23 cellular contexts compared by ENCODE assay signal in the genomic region with DNA sequence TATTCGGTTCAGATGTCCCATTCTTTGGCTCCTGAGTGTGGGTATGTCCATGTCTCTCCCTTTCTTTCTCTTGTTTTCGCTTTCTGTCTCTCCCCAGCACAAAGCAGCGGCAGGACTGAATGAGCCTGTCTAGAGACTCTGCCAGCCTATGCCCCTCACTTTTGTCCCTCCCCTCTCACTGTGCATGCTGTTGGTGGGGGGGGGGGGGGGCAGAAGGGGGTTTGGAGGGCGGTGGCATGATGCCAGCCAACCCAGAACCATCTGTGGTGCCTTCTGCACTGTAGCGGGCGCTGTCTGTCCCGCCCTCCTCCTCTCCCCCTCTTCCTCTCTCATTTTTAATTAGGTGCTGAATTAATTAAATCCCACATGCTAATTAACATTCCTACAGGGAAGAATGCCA. TPM values are rescaled to one million over a fixed set of nuclear protein-coding genes. Genes with fewer than 3 reads are reported as not detected.
DNase-seq lines count a peak whose midpoint lies in the region; ATAC-seq, FAIRE-seq and TF ChIP-seq lines count a peak whose summit lies in the region.
"Had no signal": no experiment of that assay in that cellular context is flagged by ENCODE, and none has a peak within 500 bp of the region (broad histone marks: within the 10 kb centered on the region; RNA-seq: fewer than 3 reads in every experiment).

No MANE protein-coding gene starts in this region.

- no peaks in the 10 kb centered on the region for H3K27me3 Mint-ChIP-seq in brain

- H3K4ac ChIP-seq in neuronal stem cell (ENCODE audit: low read length), result no peak overlapping the region

- in situ Hi-C loops in HepG2 (cut with HindIII; ENCODE audit: extremely low pct_ligation_motif_present, low pct_unique_long_range_greater_than_20kb), result no loop called here

- POLR2A ChIA-PET in HepG2 (lab: Yijun Ruan, JAX) (no interaction called here), OCI-LY7 (lab: Charles Lee) (no interaction called here)

- no peaks in the 10 kb centered on the region for H3K9me2 ChIP-seq in OCI-LY7 (ENCODE audit: insufficient read depth, low read length)

- CTCF ChIA-PET in HepG2 (lab: Yijun Ruan, JAX; ENCODE audit: low intra/inter-chr PET ratio, low total read pairs), result no interaction called here
- CTCF ChIA-PET in OCI-LY7 (lab: Charles Lee; ENCODE audit: unreplicated experiment), result no interaction called here

- TF ChIP-seq EP300 in HepG2 (IDR thresholded peaks at IDR 0.05; ENCODE audit: low read depth in 2 of 2, low read length in 2 of 2), result no peak
- no peak for TF ChIP-seq EP300 in HepG2 (CRISPR knock-in tag; IDR thresholded peaks at IDR 0.05; ENCODE audit: borderline replicate concordance)

- no peaks in the 10 kb centered on the region for H3K79me1 ChIP-seq in neuronal stem cell (ENCODE audit: low read depth, low read length)

- intact Hi-C loops in HepG2 (cut with micrococcal nuclease; ENCODE audit: unreplicated experiment) (no loop called here), right lobe of liver (cut with DNase I) (loop anchor here in 1 of 2 donors (10.0 kb wide), 1 partner anchor 48 kb away; no protein-coding TSS in a partner anchor), head of caudate nucleus (cut with DNase I) (no loop called here), OCI-LY7 (cut with micrococcal nuclease; ENCODE audit: unreplicated experiment) (no loop called here)

- ATAC-seq in HepG2 (no peak), right lobe of liver (no peak)
- ATAC-seq: K562, PC-3 had no signal

- H2BK15ac ChIP-seq in neuronal stem cell (ENCODE audit: low read length), result no peak overlapping the region

- no peak for TF ChIP-seq CTCF in HepG2 (CRISPR knock-in tag; IDR thresholded peaks at IDR 0.05)
- TF ChIP-seq CTCF in right lobe of liver (IDR thresholded peaks at IDR 0.05), result no peak
- no peak for TF ChIP-seq CTCF in brain (conservative IDR thresholded peaks at IDR 0.05)
- no peak for TF ChIP-seq CTCF in OCI-LY7 (conservative IDR thresholded peaks at IDR 0.05; ENCODE audit: low read length)

- no peak for TF ChIP-seq RAD21 in HepG2 (CRISPR knock-in tag; IDR thresholded peaks at IDR 0.05)

- no peak overlapping the region for H3K14ac ChIP-seq in neuronal stem cell (ENCODE audit: low read length)

- BruUV-seq in HepG2 (replicated peaks; lab: Mats Ljungman, UMichigan) (no TSS peak), OCI-LY7 (replicated peaks; lab: Mats Ljungman, UMichigan) (no TSS peak)

- H3K9ac ChIP-seq in HepG2 (ENCODE audit: insufficient read depth, low read depth, low read length) (no peak overlapping the region), neuronal stem cell (ENCODE audit: low read depth, low read length, poor library complexity) (no peak overlapping the region)
- H3K9ac ChIP-seq: BLaER1 treated with 17β-estradiol and CSF1 and Interleukin-3, amounts not matched to agents 10 nM and 100 nM; GM23248 had no signal

- H3K27ac Mint-ChIP-seq in brain, result peak overlapping the region; percentile 56 to 99 (median 99)
- H3K27ac Mint-ChIP-seq: HFFc6 had no signal

- no peak overlapping the region for H2AFZ ChIP-seq in HepG2 (ENCODE audit: low read length)
- no peak overlapping the region for H2AFZ ChIP-seq in neuronal stem cell (ENCODE audit: low read length)
- H2AFZ ChIP-seq in OCI-LY7 (ENCODE audit: low read length), result no peak overlapping the region
- H2AFZ ChIP-seq: GM23248 had no signal

- no peaks in the 10 kb centered on the region for H3K27me3 ChIP-seq in HepG2 (ENCODE audit: control insufficient read depth in 1 of 2, insufficient read depth in 2 of 2, low read length in 2 of 2)
- H3K27me3 ChIP-seq in right lobe of liver, result no peaks in the 10 kb centered on the region
- no peaks in the 10 kb centered on the region for H3K27me3 ChIP-seq in neuronal stem cell (ENCODE audit: control insufficient read depth in 3 of 3, insufficient read depth in 3 of 3, low read depth in 1 of 3, low read length in 3 of 3)
- H3K27me3 ChIP-seq: BLaER1 treated with 17β-estradiol and CSF1 and Interleukin-3, amounts not matched to agents 10 nM and 100 nM had no signal

- no peak overlapping the region for H2BK5ac ChIP-seq in neuronal stem cell (ENCODE audit: low read length)

- H3K9me3 Mint-ChIP-seq in brain, result no peaks in the 10 kb centered on the region
- H3K9me3 Mint-ChIP-seq: HFFc6 had no signal

- no peak for FAIRE-seq in HepG2 (lab: Jason Lieb, UNC)
- FAIRE-seq: G401.6, GM12891, GM19239, K562 had no signal

- no peak overlapping the region for H2BK120ac ChIP-seq in neuronal stem cell (ENCODE audit: low read depth, low read length)

- H3K18ac ChIP-seq in neuronal stem cell (ENCODE audit: low read length), result no peak overlapping the region

- H4K20me1 ChIP-seq in HepG2 (ENCODE audit: insufficient read depth, low read length), result no peaks in the 10 kb centered on the region; the same call in 1 of the 2 replicates
- H4K20me1 ChIP-seq in OCI-LY7 (ENCODE audit: insufficient read depth, low read length), result no peaks in the 10 kb centered on the region

- H3K9me3 ChIP-seq in HepG2 (ENCODE audit: low read length) (no peaks in the 10 kb centered on the region), right lobe of liver (no peaks in the 10 kb centered on the region), neuronal stem cell (replicated peaks in 1 of 2; ENCODE audit: control insufficient read depth in 2 of 2, insufficient read depth in 1 of 2, low read depth in 1 of 2, low read length in 2 of 2) (no peaks in the 10 kb centered on the region), OCI-LY7 (ENCODE audit: low read length) (no peaks in the 10 kb centered on the region)
- H3K9me3 ChIP-seq: BLaER1 treated with 17β-estradiol and CSF1 and Interleukin-3, amounts not matched to agents 10 nM and 100 nM had no signal

- no peak overlapping the region for H4K8ac ChIP-seq in neuronal stem cell (ENCODE audit: low read depth, low read length)

- H3K23ac ChIP-seq in neuronal stem cell (ENCODE audit: low read depth, low read length, poor library complexity), result no peak overlapping the region

- 98% methylated on average over 7 of the region's 7 CpGs for WGBS in HepG2 (ENCODE audit: low lambda C conversion rate)
- WGBS in right lobe of liver (ENCODE audit: insufficient coverage, low coverage, low lambda C conversion rate, missing lambda C conversion rate), result 92% methylated on average over 7 of the region's 7 CpGs
- no CpG with 5 or more reads among the region's 7 CpGs for WGBS in neuronal stem cell (ENCODE audit: extremely low coverage in 2 of 2, insufficient read length in 2 of 2, insufficient replicate concordance in 1 of 2), 2 donors

- no peak for TF ChIP-seq POLR2A in HepG2 (IDR thresholded peaks at IDR 0.05; ENCODE audit: insufficient read depth in 1 of 2, low read depth in 2 of 2, low read length in 2 of 2)
- TF ChIP-seq POLR2A in right lobe of liver (IDR thresholded peaks at IDR 0.05), result no peak

- no peak for DNase-seq in HepG2 (ENCODE audit: low spot score)
- no peak for DNase-seq in right lobe of liver
- peak in 23 of 42 donors; percentile 10 to 61 (median 31) for DNase-seq in head of caudate nucleus
- no peak for DNase-seq in neuronal stem cell (ENCODE audit: low spot score)
- DNase-seq in stimulated activated CD4-positive, alpha-beta T cell treated with anti-CD3 and anti-CD28 coated beads, Interleukin-2, amount 100 ng/mL, for 48 hours, result no peak
- no peak for DNase-seq in OCI-LY7 (ENCODE audit: low spot score)
- no peak for DNase-seq in activated CD4-positive, alpha-beta T cell treated with anti-CD3 and anti-CD28 coated beads for 48 hours
- DNase-seq: GM23248; HFFc6; NCI-H1048; NCI-H187; NCI-H510A; NK-92 treated with Interleukin-12 subunit alpha and Interleukin-12 subunit beta, amount 100 ng/mL, for 24 hours; PC-3 had no signal

- H2AK5ac ChIP-seq in neuronal stem cell (ENCODE audit: low read depth, low read length), result no peak overlapping the region

- H3K27ac ChIP-seq in HepG2 (ENCODE audit: extremely low read length, insufficient read depth, low read length), result no peak overlapping the region
- no peak overlapping the region for H3K27ac ChIP-seq in right lobe of liver
- H3K27ac ChIP-seq in neuronal stem cell (replicated peaks; ENCODE audit: low read length), result no peak overlapping the region
- no peak overlapping the region for H3K27ac ChIP-seq in OCI-LY7 (ENCODE audit: low read depth, low read length, poor library complexity, severe bottlenecking)
- H3K27ac ChIP-seq: 22Rv1; BLaER1 treated with 17β-estradiol and CSF1 and Interleukin-3, amounts not matched to agents 10 nM and 100 nM; GM23248; HL-60 had no signal

- H3K4me3 Mint-ChIP-seq in brain, result peak overlapping the region; percentile 66 to 92 (median 88)
- H3K4me3 Mint-ChIP-seq: HFFc6 had no signal

- H3K4me3 ChIP-seq in HepG2 (replicated peaks in 1 of 3; ENCODE audit: insufficient read depth in 1 of 3, low read depth in 2 of 3, low read length in 3 of 3) (no peak overlapping the region), right lobe of liver (no peak overlapping the region), neuronal stem cell (ENCODE audit: low read length in 2 of 2) (no peak overlapping the region), OCI-LY7 (ENCODE audit: low read depth, low read length, poor library complexity, severe bottlenecking) (no peak overlapping the region)
- H3K4me3 ChIP-seq: BLaER1 treated with 17β-estradiol and CSF1 and Interleukin-3, amounts not matched to agents 10 nM and 100 nM; GM23248; K562 had no signal

- no peaks in the 10 kb centered on the region for H3K79me2 ChIP-seq in HepG2 (ENCODE audit: insufficient read depth, low read length)
- H3K79me2 ChIP-seq in OCI-LY7 (ENCODE audit: insufficient read depth, low read depth, low read length), result no peaks in the 10 kb centered on the region

- H3K4me1 ChIP-seq in HepG2 (ENCODE audit: insufficient read depth, low read length), result peaks cover 5% of the 10 kb centered on the region
- no peaks in the 10 kb centered on the region for H3K4me1 ChIP-seq in right lobe of liver
- peaks cover 5 to 12% of the 10 kb centered on the region in 2 donors for H3K4me1 ChIP-seq in neuronal stem cell (ENCODE audit: control insufficient read depth in 2 of 2, insufficient read depth in 1 of 2, low read depth in 1 of 2, low read length in 2 of 2)
- peaks cover 6% of the 10 kb centered on the region for H3K4me1 ChIP-seq in OCI-LY7 (ENCODE audit: insufficient read depth, low read length, poor library complexity, severe bottlenecking)

- H3K36me3 ChIP-seq in HepG2 (replicated peaks in 1 of 2; ENCODE audit: control insufficient read depth in 1 of 2, insufficient read depth in 2 of 2, low read length in 2 of 2) (peaks cover 28 to 54% of the 10 kb centered on the region in 2 experiments), right lobe of liver (no peaks in the 10 kb centered on the region), neuronal stem cell (replicated peaks in 1 of 2; ENCODE audit: control insufficient read depth in 2 of 2, insufficient read depth in 2 of 2, low read length in 2 of 2) (peaks cover 0 to 3% of the 10 kb centered on the region in 2 donors), OCI-LY7 (ENCODE audit: insufficient read depth, low read length) (no peaks in the 10 kb centered on the region)

- peaks cover 65% of the 10 kb centered on the region for H3K4me1 Mint-ChIP-seq in brain

- H3K4me2 ChIP-seq in HepG2 (ENCODE audit: low read depth, low read length) (no peak overlapping the region), neuronal stem cell (ENCODE audit: insufficient read depth, low read length, poor library complexity, severe bottlenecking) (no peak overlapping the region), OCI-LY7 (ENCODE audit: low read length) (no peak overlapping the region)

- no peaks in the 10 kb centered on the region for H3K36me3 Mint-ChIP-seq in brain

- H4K91ac ChIP-seq in neuronal stem cell (ENCODE audit: low read depth, low read length, poor library complexity), result no peak overlapping the region

- H2BK12ac ChIP-seq in neuronal stem cell (ENCODE audit: low read length), result no peak overlapping the region

RNA-seq across cellular contexts. Expression of a gene that starts 17.7 kb away (rescaled TPM):
- total RNA-seq in HepG2 (2016; rRNA removed; fragmentation: Illumina TruSeq; extraction: Trizol), result 216 and 241 TPM in 2 replicates
- 81.7 and 93.0 TPM in 2 replicates for total RNA-seq in HepG2 (2016; cell fraction: cytosol; rRNA removed; fragmentation: Illumina TruSeq; extraction: Trizol; ENCODE audit: low read depth)
- 225 and 237 TPM in 2 replicates for total RNA-seq in HepG2 (2016; cell fraction: insoluble cytoplasmic fraction; rRNA removed; fragmentation: Illumina TruSeq; extraction: Trizol)
- total RNA-seq in HepG2 (2016; cell fraction: membrane; rRNA removed; fragmentation: Illumina TruSeq; extraction: Trizol), result 66.4 and 83.1 TPM in 2 replicates
- 177 and 204 TPM in 2 replicates for total RNA-seq in HepG2 (2016; cell fraction: nucleus; rRNA removed; fragmentation: Illumina TruSeq; extraction: Trizol)
- 131 and 154 TPM in 2 replicates for polyA plus RNA-seq in HepG2 (2011; rRNA removed)
- polyA plus RNA-seq in HepG2 (2011; cell fraction: cytosol; rRNA removed), result 82.4 and 111 TPM in 2 replicates
- 104 and 123 TPM in 2 replicates for polyA plus RNA-seq in HepG2 (2011; cell fraction: nucleus; rRNA removed)
- polyA plus RNA-seq in HepG2 (2012), result 117 and 133 TPM in 2 replicates
- polyA plus RNA-seq in HepG2 (2016; cell fraction: cytosol; fragmentation: Illumina TruSeq; extraction: Trizol; ENCODE audit: low read depth), result 21.2 and 22.9 TPM in 2 replicates
- polyA plus RNA-seq in HepG2 (2016; cell fraction: insoluble cytoplasmic fraction; fragmentation: Illumina TruSeq; extraction: Trizol; ENCODE audit: low read depth), result 196 and 227 TPM in 2 replicates
- polyA plus RNA-seq in HepG2 (2016; cell fraction: membrane; fragmentation: Illumina TruSeq; extraction: Trizol; ENCODE audit: low read depth), result 27.9 and 28.0 TPM in 2 replicates
- 212 and 217 TPM in 2 replicates for polyA plus RNA-seq in HepG2 (2016; cell fraction: nucleus; fragmentation: Illumina TruSeq; extraction: Trizol; ENCODE audit: insufficient read depth, low read depth)
- 23.6 and 38.1 TPM in 2 replicates for polyA minus RNA-seq in HepG2 (2011; rRNA and poly(A)+ RNA removed; ENCODE audit: low replicate concordance)
- polyA minus RNA-seq in HepG2 (2011; cell fraction: cytosol; rRNA and poly(A)+ RNA removed), result 48.0 and 49.4 TPM in 2 replicates
- 243 and 292 TPM in 2 replicates for polyA minus RNA-seq in HepG2 (2011; cell fraction: nucleus; rRNA and poly(A)+ RNA removed)
- 10 to 100 TPM; 12.0 to 16.5 (median 14.3) TPM for total RNA-seq in right lobe of liver
- 32.0 TPM for polyA plus RNA-seq in brain (ENCODE audit: insufficient read depth, low read depth, low replicate concordance)
- 75.8 TPM for polyA plus RNA-seq in neuronal stem cell (2013, experiment 1 of 2)
- polyA plus RNA-seq in neuronal stem cell (2013, experiment 2 of 2), result 73.0 TPM
- total RNA-seq in OCI-LY7 (2014; rRNA removed; shearing (Covaris generic)), result 53.6 and 87.1 TPM in 2 replicates
- total RNA-seq in OCI-LY7 (2022), result 48.7 and 57.5 TPM in 2 replicates

RNA-seq across cellular contexts. Expression of a gene that starts 51.8 kb away (rescaled TPM):
- total RNA-seq in HepG2 (2016; rRNA removed; fragmentation: Illumina TruSeq; extraction: Trizol) (0.04 TPM in 1 of 2 replicates, not detected in the other), right lobe of liver (1 to 10 TPM in 1 of 6 experiments, under 1 TPM in 5; 0.30 to 5.6 (median 0.60) TPM), OCI-LY7 (2022) (not detected in 2 replicates)
- not detected in 2 replicates for total RNA-seq in HepG2 (2016; cell fraction: cytosol; rRNA removed; fragmentation: Illumina TruSeq; extraction: Trizol; ENCODE audit: low read depth)
- not detected in 2 replicates for total RNA-seq in HepG2 (2016; cell fraction: insoluble cytoplasmic fraction; rRNA removed; fragmentation: Illumina TruSeq; extraction: Trizol)
- not detected in 2 replicates for total RNA-seq in HepG2 (2016; cell fraction: membrane; rRNA removed; fragmentation: Illumina TruSeq; extraction: Trizol)
- 0.06 TPM in 1 of 2 replicates, not detected in the other for total RNA-seq in HepG2 (2016; cell fraction: nucleus; rRNA removed; fragmentation: Illumina TruSeq; extraction: Trizol)
- polyA plus RNA-seq in HepG2 (2011; rRNA removed) (0.01 and 0.04 TPM in 2 replicates), brain (ENCODE audit: insufficient read depth, low read depth, low replicate concordance) (0.56 TPM)
- 0.01 TPM in 2 replicates for polyA plus RNA-seq in HepG2 (2011; cell fraction: cytosol; rRNA removed)
- polyA plus RNA-seq in HepG2 (2011; cell fraction: nucleus; rRNA removed), result 0.02 and 0.08 TPM in 2 replicates
- 0.05 and 0.07 TPM in 2 replicates for polyA plus RNA-seq in HepG2 (2012)
- polyA plus RNA-seq in HepG2 (2016; cell fraction: cytosol; fragmentation: Illumina TruSeq; extraction: Trizol; ENCODE audit: low read depth), result not detected in 2 replicates
- 0.04 and 0.05 TPM in 2 replicates for polyA plus RNA-seq in HepG2 (2016; cell fraction: insoluble cytoplasmic fraction; fragmentation: Illumina TruSeq; extraction: Trizol; ENCODE audit: low read depth)
- not detected in 2 replicates for polyA plus RNA-seq in HepG2 (2016; cell fraction: membrane; fragmentation: Illumina TruSeq; extraction: Trizol; ENCODE audit: low read depth)
- not detected in 2 replicates for polyA plus RNA-seq in HepG2 (2016; cell fraction: nucleus; fragmentation: Illumina TruSeq; extraction: Trizol; ENCODE audit: insufficient read depth, low read depth)
- 0.28 TPM in 1 of 2 replicates, not detected in the other for polyA minus RNA-seq in HepG2 (2011; rRNA and poly(A)+ RNA removed; ENCODE audit: low replicate concordance)
- 0.10 TPM in 1 of 2 replicates, not detected in the other for polyA minus RNA-seq in HepG2 (2011; cell fraction: cytosol; rRNA and poly(A)+ RNA removed)
- polyA minus RNA-seq in HepG2 (2011; cell fraction: nucleus; rRNA and poly(A)+ RNA removed), result not detected in 2 replicates
- 0.20 TPM for polyA plus RNA-seq in neuronal stem cell (2013, experiment 1 of 2)
- 0.19 TPM for polyA plus RNA-seq in neuronal stem cell (2013, experiment 2 of 2)
- total RNA-seq in OCI-LY7 (2014; rRNA removed; shearing (Covaris generic)), result not detected in 2 replicates
- total RNA-seq: GM23248, HFFc6, K562, M059J, PC-3 had no signal
- polyA plus RNA-seq: GM23248, K562 had no signal

Comparison
In these comparisons a context has a peak if more than half of its experiments do, and no peak if none do; other contexts are left out.
1. DNase-seq: peak in head of caudate nucleus (23 of 42); none in HepG2 (single experiment), right lobe of liver (0 of 3), neuronal stem cell (single experiment), stimulated activated CD4-positive, alpha-beta T cell treated with anti-CD3 and anti-CD28 coated beads, Interleukin-2, amount 100 ng/mL, for 48 hours (0 of 2), OCI-LY7 (single experiment) and activated CD4-positive, alpha-beta T cell treated with anti-CD3 and anti-CD28 coated beads for 48 hours (single experiment).